In the genomic region with DNA sequence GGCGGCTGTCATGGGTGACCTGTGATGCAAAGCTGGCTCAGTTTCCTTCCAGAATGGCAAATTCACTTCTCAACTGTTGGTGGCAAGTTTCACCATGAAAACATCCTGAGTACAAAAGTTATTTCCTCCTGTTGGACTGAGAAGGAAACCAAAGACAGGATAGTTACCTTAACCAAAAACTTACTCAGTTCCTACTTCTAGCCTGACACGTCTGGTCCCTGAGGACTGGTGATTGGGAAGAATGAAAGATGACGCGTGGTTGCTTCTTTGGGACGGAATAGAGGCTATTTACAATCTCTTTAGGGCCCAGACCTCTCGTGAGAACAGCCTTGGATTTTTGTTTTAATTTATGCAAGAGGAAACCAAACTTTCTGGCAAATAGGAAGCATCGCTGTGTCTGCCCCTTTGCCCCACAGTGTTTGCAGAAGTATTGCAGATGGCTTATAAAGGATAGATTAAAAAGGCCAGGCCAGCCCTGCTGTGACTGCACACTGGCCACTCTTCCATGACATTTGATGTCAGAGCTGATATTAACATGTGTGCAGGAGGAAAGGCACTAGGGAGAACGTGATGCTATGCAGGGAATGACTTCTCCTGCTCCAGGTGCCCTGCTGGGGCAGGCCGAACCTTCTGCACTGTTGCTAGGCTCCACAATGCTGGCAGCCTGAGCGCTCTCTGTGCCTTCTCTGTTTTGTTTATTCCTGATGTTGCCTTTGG, we compare ENCODE assay signal across 18 cellular contexts. TPM values are rescaled to one million over a fixed set of nuclear protein-coding genes. Genes with fewer than 3 reads are reported as not detected.
DNase-seq lines count a peak whose midpoint lies in the region; ATAC-seq and TF ChIP-seq lines count a peak whose summit lies in the region.
"Had no signal": no experiment of that assay in that cellular context is flagged by ENCODE, and none has a peak within 500 bp of the region (broad histone marks: within the 10 kb centered on the region; RNA-seq: fewer than 3 reads in every experiment).

No MANE protein-coding gene starts in this region.

- no peaks in the 10 kb centered on the region for H3K9me3 Mint-ChIP-seq in CD4-positive, alpha-beta T cell
- H3K9me3 Mint-ChIP-seq in activated T-helper 17 cell treated with anti-CD3 and anti-CD28 coated beads, Interleukin-2, amount 50 U/mL, for 72 hours: no peaks in the 10 kb centered on the region
- H3K9me3 Mint-ChIP-seq in naive thymus-derived CD4-positive, alpha-beta T cell: no peaks in the 10 kb centered on the region
- H3K9me3 Mint-ChIP-seq: central memory CD8-positive, alpha-beta T cell had no signal

- peaks cover 52% of the 10 kb centered on the region for H3K4me1 Mint-ChIP-seq in CD4-positive, alpha-beta T cell (ENCODE audit: low read depth)
- H3K4me1 Mint-ChIP-seq in activated T-helper 17 cell treated with anti-CD3 and anti-CD28 coated beads, Interleukin-2, amount 50 U/mL, for 72 hours: peaks cover 36% of the 10 kb centered on the region
- H3K4me1 Mint-ChIP-seq in naive thymus-derived CD4-positive, alpha-beta T cell: peaks cover 41 to 59% (median 54%) of the 10 kb centered on the region in 7 donors

- H3K9me3 ChIP-seq in CD4-positive, alpha-beta T cell (ENCODE audit: control insufficient read depth, low read length): no peaks in the 10 kb centered on the region
- H3K9me3 ChIP-seq in naive thymus-derived CD4-positive, alpha-beta T cell (ENCODE audit: control insufficient read depth in 2 of 3, low read length in 3 of 3): no peaks in the 10 kb centered on the region
- H3K9me3 ChIP-seq: adrenal gland, mucosa of descending colon had no signal

- peaks cover 0 to 22% (median 10%) of the 10 kb centered on the region in 3 experiments for H3K36me3 ChIP-seq in naive thymus-derived CD4-positive, alpha-beta T cell (ENCODE audit: control insufficient read depth in 2 of 3, insufficient read depth in 3 of 3, low read length in 3 of 3)

- no peak overlapping the region for H3K27ac ChIP-seq in CD4-positive, alpha-beta T cell (ENCODE audit: low read depth, low read length)
- no peak overlapping the region for H3K27ac ChIP-seq in naive thymus-derived CD4-positive, alpha-beta T cell (ENCODE audit: low read depth, low read length)
- H3K27ac ChIP-seq: adrenal gland had no signal

- no peak for ATAC-seq in CD4-positive, alpha-beta T cell (ENCODE audit: poor library complexity)
- ATAC-seq in HG02981 (IDR thresholded peaks at IDR 0.05; ENCODE audit: unreplicated experiment) (peak; percentile 27), GM21360 (IDR thresholded peaks at IDR 0.05; ENCODE audit: unreplicated experiment) (no peak)
- ATAC-seq in activated T-helper 17 cell treated with anti-CD3 and anti-CD28 coated beads, Interleukin-2, amount 50 U/mL, for 72 hours (replicated peaks): no peak
- no peak for ATAC-seq in naive thymus-derived CD4-positive, alpha-beta T cell
- ATAC-seq: GM12878, mucosa of descending colon had no signal

- H3K4me1 ChIP-seq in naive thymus-derived CD4-positive, alpha-beta T cell (ENCODE audit: control insufficient read depth in 2 of 2, insufficient read depth in 2 of 2, low read length in 2 of 2): peaks cover 34 to 46% of the 10 kb centered on the region in 2 donors

- TF ChIP-seq CTCF in CD4-positive, alpha-beta T cell (IDR thresholded peaks at IDR 0.05): no peak

- intact Hi-C loops in CD4-positive, alpha-beta T cell (cut with DNase I, micrococcal nuclease): no loop called here
- intact Hi-C loops in naive thymus-derived CD4-positive, alpha-beta T cell (cut with micrococcal nuclease): no loop called here

- CTCF ChIA-PET in CD4-positive, alpha-beta T cell (lab: Charles Lee): no interaction called here
- CTCF ChIA-PET in naive thymus-derived CD4-positive, alpha-beta T cell (lab: Charles Lee): no interaction called here

- no peak overlapping the region for H3K4me3 Mint-ChIP-seq in CD4-positive, alpha-beta T cell
- no peak overlapping the region for H3K4me3 Mint-ChIP-seq in activated T-helper 17 cell treated with anti-CD3 and anti-CD28 coated beads, Interleukin-2, amount 50 U/mL, for 72 hours
- peak overlapping the region in 1 of 10 donors; percentile 13 for H3K4me3 Mint-ChIP-seq in naive thymus-derived CD4-positive, alpha-beta T cell
- H3K4me3 Mint-ChIP-seq: central memory CD8-positive, alpha-beta T cell had no signal

- no peak for DNase-seq in CD4-positive, alpha-beta T cell
- DNase-seq in naive thymus-derived CD4-positive, alpha-beta T cell: no peak
- no peak for DNase-seq in D341Med (ENCODE audit: low spot score)
- no peak for DNase-seq in hippocampal formation (lab: John Stamatoyannopoulos, UW)
- no peak for DNase-seq in SIG-M5 treated with dmso at 0.1 percent for 504 hours (lab: John Stamatoyannopoulos, UW; ENCODE audit: unreplicated experiment)
- DNase-seq: adrenal gland, C1 segment of cervical spinal cord, EL, mucosa of descending colon, NCI-H1092 treated with DMSO at 0.1 percent for 48 hours, NCI-H2171 treated with DMSO at 0.1 percent for 48 hours had no signal

- no peaks in the 10 kb centered on the region for H3K27me3 Mint-ChIP-seq in CD4-positive, alpha-beta T cell
- no peaks in the 10 kb centered on the region for H3K27me3 Mint-ChIP-seq in activated T-helper 17 cell treated with anti-CD3 and anti-CD28 coated beads, Interleukin-2, amount 50 U/mL, for 72 hours
- no peaks in the 10 kb centered on the region for H3K27me3 Mint-ChIP-seq in naive thymus-derived CD4-positive, alpha-beta T cell
- H3K27me3 Mint-ChIP-seq: central memory CD8-positive, alpha-beta T cell had no signal

- peaks cover 45% of the 10 kb centered on the region for H3K36me3 Mint-ChIP-seq in CD4-positive, alpha-beta T cell (ENCODE audit: low read depth)
- H3K36me3 Mint-ChIP-seq in activated T-helper 17 cell treated with anti-CD3 and anti-CD28 coated beads, Interleukin-2, amount 50 U/mL, for 72 hours (ENCODE audit: low read depth): peaks cover 29% of the 10 kb centered on the region
- H3K36me3 Mint-ChIP-seq in naive thymus-derived CD4-positive, alpha-beta T cell: peaks cover 0 to 24% (median 8%) of the 10 kb centered on the region in 5 donors

- H3K27ac Mint-ChIP-seq in CD4-positive, alpha-beta T cell: peak overlapping the region; percentile 20
- H3K27ac Mint-ChIP-seq in activated T-helper 17 cell treated with anti-CD3 and anti-CD28 coated beads, Interleukin-2, amount 50 U/mL, for 72 hours: peak overlapping the region; percentile 59
- H3K27ac Mint-ChIP-seq in naive thymus-derived CD4-positive, alpha-beta T cell: peak overlapping the region in 5 of 9 donors; percentile 12 to 66 (median 25)

- H3K4me3 ChIP-seq in naive thymus-derived CD4-positive, alpha-beta T cell (ENCODE audit: low read length): no peak overlapping the region
- H3K4me3 ChIP-seq: adrenal gland, GM12878, mucosa of descending colon had no signal

- POLR2A ChIA-PET in CD4-positive, alpha-beta T cell (lab: Charles Lee): no interaction called here
- POLR2A ChIA-PET in naive thymus-derived CD4-positive, alpha-beta T cell (lab: Charles Lee): no interaction called here

- no peaks in the 10 kb centered on the region for H3K27me3 ChIP-seq in CD4-positive, alpha-beta T cell (ENCODE audit: control insufficient read depth, insufficient read depth, low read length)
- no peaks in the 10 kb centered on the region for H3K27me3 ChIP-seq in naive thymus-derived CD4-positive, alpha-beta T cell (ENCODE audit: control insufficient read depth in 2 of 2, insufficient read depth in 2 of 2, low read length in 2 of 2)
- H3K27me3 ChIP-seq: adrenal gland had no signal

RNA-seq across cellular contexts. Expression of a gene that starts 7.6 kb away (rescaled TPM):
- total RNA-seq in CD4-positive, alpha-beta T cell: 10 to 100 TPM; 41.6 to 42.2 TPM
- 10 to 100 TPM; 36.6 to 40.7 TPM for total RNA-seq in activated T-helper 17 cell treated with anti-CD3 and anti-CD28 coated beads, Interleukin-2, amount 50 U/mL, for 72 hours
- total RNA-seq in naive thymus-derived CD4-positive, alpha-beta T cell: 10 to 100 TPM; 50.9 to 69.2 (median 61.8) TPM
- 10 to 100 TPM; 42.6 to 59.1 TPM for polyA plus RNA-seq in naive thymus-derived CD4-positive, alpha-beta T cell

RNA-seq across cellular contexts. Expression of a gene that starts 8.3 kb away (rescaled TPM):
- 10 to 100 TPM; 25.7 to 29.6 TPM for total RNA-seq in CD4-positive, alpha-beta T cell
- total RNA-seq in activated T-helper 17 cell treated with anti-CD3 and anti-CD28 coated beads, Interleukin-2, amount 50 U/mL, for 72 hours: 100 to 1,000 TPM in 1 of 2 donors, 10 to 100 TPM in 1; 77.5 to 103 TPM
- total RNA-seq in naive thymus-derived CD4-positive, alpha-beta T cell: 10 to 100 TPM; 31.5 to 90.9 (median 40.3) TPM
- polyA plus RNA-seq in naive thymus-derived CD4-positive, alpha-beta T cell: 10 to 100 TPM; 16.3 to 18.7 TPM

RNA-seq across cellular contexts. Expression of a gene that starts 21.0 kb away (rescaled TPM):
- total RNA-seq in CD4-positive, alpha-beta T cell: 10 to 100 TPM; 25.7 to 26.0 TPM
- 10 to 100 TPM; 72.7 to 81.0 TPM for total RNA-seq in activated T-helper 17 cell treated with anti-CD3 and anti-CD28 coated beads, Interleukin-2, amount 50 U/mL, for 72 hours
- 10 to 100 TPM; 34.4 to 67.7 (median 62.5) TPM for total RNA-seq in naive thymus-derived CD4-positive, alpha-beta T cell
- 100 to 1,000 TPM; 153 to 166 TPM for polyA plus RNA-seq in naive thymus-derived CD4-positive, alpha-beta T cell

RNA-seq across cellular contexts. Expression of a gene that starts 21.3 kb away (rescaled TPM):
- 10 to 100 TPM; 15.0 to 16.3 TPM for total RNA-seq in CD4-positive, alpha-beta T cell
- total RNA-seq in activated T-helper 17 cell treated with anti-CD3 and anti-CD28 coated beads, Interleukin-2, amount 50 U/mL, for 72 hours: 10 to 100 TPM; 22.8 to 23.7 TPM
- 10 to 100 TPM; 18.5 to 40.2 (median 26.1) TPM for total RNA-seq in naive thymus-derived CD4-positive, alpha-beta T cell
- polyA plus RNA-seq in naive thymus-derived CD4-positive, alpha-beta T cell: 10 to 100 TPM; 21.1 to 23.8 TPM

RNA-seq across cellular contexts. Expression of a gene that starts 44.1 kb away (rescaled TPM):
- total RNA-seq in CD4-positive, alpha-beta T cell: 1 to 10 TPM; 1.3 to 1.5 TPM
- 10 to 100 TPM; 10.9 to 15.7 TPM for total RNA-seq in activated T-helper 17 cell treated with anti-CD3 and anti-CD28 coated beads, Interleukin-2, amount 50 U/mL, for 72 hours
- total RNA-seq in naive thymus-derived CD4-positive, alpha-beta T cell: 10 to 100 TPM in 1 of 5 experiments, 1 to 10 TPM in 4; 1.0 to 11.4 (median 2.5) TPM
- polyA plus RNA-seq in naive thymus-derived CD4-positive, alpha-beta T cell: 1 to 10 TPM; 2.4 to 2.8 TPM
- total RNA-seq: glomerular endothelial cell, posterior vena cava had no signal
